32 cellular contexts compared by ENCODE assay signal in genomic region chr7:55343002-55343781, GRCh38.
"Had no signal": no experiment of that assay in that cellular context is flagged by ENCODE, and none has a peak within 500 bp of the region (broad histone marks: within the 10 kb centered on the region; RNA-seq: fewer than 3 reads in every experiment).

No MANE protein-coding gene starts in this region.

- H3K4me3 ChIP-seq: ascending aorta, cardiac muscle cell had no signal

- H3K27me3 ChIP-seq: ascending aorta, cardiac muscle cell had no signal

- H3K4me1 ChIP-seq: ascending aorta had no signal

- DNase-seq: activated CD4-positive, alpha-beta memory T cell treated with anti-CD3 and anti-CD28 coated beads, Interleukin-2, amount 10 ng/mL, durations not matched to agents 7 days and 5 days; activated CD4-positive, alpha-beta T cell treated with anti-CD3 and anti-CD28 coated beads for 1 hour; activated CD4-positive, alpha-beta T cell treated with anti-CD3 and anti-CD28 coated beads for 36 hours; activated CD4-positive, alpha-beta T cell treated with anti-CD3 and anti-CD28 coated beads for 48 hours; activated CD4-positive, alpha-beta T cell treated with anti-CD3 and anti-CD28 coated beads, Interleukin-2, amount 10 ng/mL, durations not matched to agents 7 days and 5 days; activated CD4-positive, alpha-beta T cell treated with anti-CD3 and anti-CD28 coated beads, Interleukin-2, amount 50 U/mL, for 48 hours; activated CD4-positive, CD25-positive, alpha-beta regulatory T cell; activated CD8-positive, alpha-beta memory T cell treated with anti-CD3 and anti-CD28 coated beads for 24 hours; activated CD8-positive, alpha-beta memory T cell treated with anti-CD3 and anti-CD28 coated beads, Interleukin-2, amount 10 ng/mL, durations not matched to agents 7 days and 5 days; activated CD8-positive, alpha-beta memory T cell treated with anti-CD3 and anti-CD28 coated beads, Interleukin-2, amount 50 U/mL, for 48 hours; activated CD8-positive, alpha-beta T cell treated with anti-CD3 and anti-CD28 coated beads, Interleukin-2, amount 10 ng/mL, durations not matched to agents 7 days and 5 days; activated effector memory CD4-positive, alpha-beta T cell treated with Interleukin-2 at 50 U/mL for 16 hours; activated gamma-delta T cell; activated naive CD4-positive, alpha-beta T cell treated with anti-CD3 and anti-CD28 coated beads, Interleukin-2, amount 10 ng/mL, durations not matched to agents 7 days and 5 days; activated naive CD4-positive, alpha-beta T cell treated with Interleukin-2 at 50 U/mL for 16 hours; activated naive CD8-positive, alpha-beta T cell treated with anti-CD3 and anti-CD28 coated beads, Interleukin-2, amount 10 ng/mL, durations not matched to agents 7 days and 5 days; activated naive CD8-positive, alpha-beta T cell treated with anti-CD3 and anti-CD28 coated beads, Interleukin-2, amount 50 U/mL, for 24 hours; activated T-cell treated with anti-CD3 and anti-CD28 coated beads, Interleukin-2, amount 50 U/mL, for 24 hours; activated T-cell treated with anti-CD3 and anti-CD28 coated beads, Interleukin-2, amount 50 U/mL, for 48 hours; amygdala; anterior cingulate cortex; caudate nucleus; cerebellar nuclear complex; T-helper 1 cell; T-helper 2 cell; T-helper 9 cell had no signal

- H3K36me3 ChIP-seq: ascending aorta, cardiac muscle cell had no signal

- FAIRE-seq: bronchial epithelial cell, TTC549 had no signal

- H3K27ac ChIP-seq: ascending aorta, cardiac muscle cell, VCaP had no signal

- ATAC-seq: activated CD4-positive, alpha-beta T cell treated with anti-CD3 and anti-CD28 coated beads for 36 hours; activated CD4-positive, CD25-positive, alpha-beta regulatory T cell treated with anti-CD3 and anti-CD28 coated beads, Interleukin-2, amount 50 U/mL, for 24 hours; activated CD8-positive, alpha-beta memory T cell treated with anti-CD3 and anti-CD28 coated beads, Interleukin-2, amount 10 ng/mL, durations not matched to agents 7 days and 5 days; activated CD8-positive, alpha-beta T cell treated with anti-CD3 and anti-CD28 coated beads, Interleukin-2, amount 10 ng/mL, durations not matched to agents 7 days and 5 days; activated naive CD8-positive, alpha-beta T cell treated with anti-CD3 and anti-CD28 coated beads, Interleukin-2, amount 50 U/mL, for 24 hours had no signal

- H3K9me3 ChIP-seq: ascending aorta had no signal
